8 cellular contexts compared by ENCODE assay signal in genomic region chr5:108481355-108481931, GRCh38.
DNase-seq lines count a peak whose midpoint lies in the region; ATAC-seq and TF ChIP-seq lines count a peak whose summit lies in the region.

No MANE protein-coding gene starts in this region.

- H3K27me3 Mint-ChIP-seq in endodermal cell (ENCODE audit: insufficient read depth) = no peaks in the 10 kb centered on the region
- H3K27me3 Mint-ChIP-seq in CD8-positive, alpha-beta memory T cell = peaks cover 5 to 22% of the 10 kb centered on the region in 2 donors

- H3K27ac ChIP-seq in endodermal cell (ENCODE audit: low read depth, low read length) = no peak overlapping the region
- H3K27ac ChIP-seq in CD8-positive, alpha-beta memory T cell (ENCODE audit: low read depth, low read length) = no peak overlapping the region

- DNase-seq in DMS 273 treated with DMSO at 0.1 percent for 48 hours (lab: John Stamatoyannopoulos, UW) = peak; percentile 60
- peak; percentile 2 for DNase-seq in NCI-H345 (lab: John Stamatoyannopoulos, UW)
- peak; percentile 54 for DNase-seq in endodermal cell
- DNase-seq in renal cortical epithelial cell (ENCODE audit: low read depth) = peak; percentile 26
- DNase-seq in stimulated activated CD4-positive, alpha-beta T cell treated with anti-CD3 and anti-CD28 coated beads, Interleukin-15, amount 100 ng/mL, for 24 hours = no peak
- DNase-seq in CD8-positive, alpha-beta memory T cell = no peak

- TF ChIP-seq CTCF in endodermal cell (conservative IDR thresholded peaks at IDR 0.05) = peak; percentile 72

- no peaks in the 10 kb centered on the region for H3K36me3 ChIP-seq in endodermal cell (ENCODE audit: control insufficient read depth, insufficient read depth, low read length)
- no peaks in the 10 kb centered on the region for H3K36me3 ChIP-seq in CD8-positive, alpha-beta memory T cell (ENCODE audit: insufficient read depth, low read length)

- CTCF ChIA-PET in CD8-positive, alpha-beta memory T cell (lab: Charles Lee) = no interaction called here

- peak; percentile 61 for ATAC-seq in GM21723 (IDR thresholded peaks at IDR 0.05; ENCODE audit: unreplicated experiment)
- no peak for ATAC-seq in HG02571 (IDR thresholded peaks at IDR 0.05; ENCODE audit: unreplicated experiment)

- no peak overlapping the region for H3K4me3 Mint-ChIP-seq in endodermal cell
- H3K4me3 Mint-ChIP-seq in CD8-positive, alpha-beta memory T cell = no peak overlapping the region

- H3K9me3 Mint-ChIP-seq in endodermal cell = no peaks in the 10 kb centered on the region
- H3K9me3 Mint-ChIP-seq in CD8-positive, alpha-beta memory T cell = no peaks in the 10 kb centered on the region

- H3K9me3 ChIP-seq in endodermal cell (ENCODE audit: control insufficient read depth, low read length) = no peaks in the 10 kb centered on the region
- H3K9me3 ChIP-seq in CD8-positive, alpha-beta memory T cell (ENCODE audit: low read length) = no peaks in the 10 kb centered on the region

- H3K36me3 Mint-ChIP-seq in endodermal cell (ENCODE audit: low read depth) = no peaks in the 10 kb centered on the region
- H3K36me3 Mint-ChIP-seq in CD8-positive, alpha-beta memory T cell = no peaks in the 10 kb centered on the region

- H3K27ac Mint-ChIP-seq in endodermal cell = peak overlapping the region; percentile 32
- no peak overlapping the region for H3K27ac Mint-ChIP-seq in CD8-positive, alpha-beta memory T cell

- POLR2A ChIA-PET in CD8-positive, alpha-beta memory T cell (lab: Charles Lee) = no interaction called here

- no peaks in the 10 kb centered on the region for H3K4me1 Mint-ChIP-seq in endodermal cell
- H3K4me1 Mint-ChIP-seq in CD8-positive, alpha-beta memory T cell = no peaks in the 10 kb centered on the region

- no peak overlapping the region for H3K9ac ChIP-seq in endodermal cell (ENCODE audit: extremely low read depth, low read length, poor library complexity, severe bottlenecking)

- no peaks in the 10 kb centered on the region for H3K27me3 ChIP-seq in endodermal cell (ENCODE audit: control insufficient read depth, insufficient read depth, low read length, poor library complexity, severe bottlenecking)
- H3K27me3 ChIP-seq in CD8-positive, alpha-beta memory T cell (ENCODE audit: insufficient read depth, low read length, poor library complexity, severe bottlenecking) = no peaks in the 10 kb centered on the region

- no peak overlapping the region for H3K4me3 ChIP-seq in endodermal cell (ENCODE audit: low read length)
- no peak overlapping the region for H3K4me3 ChIP-seq in CD8-positive, alpha-beta memory T cell (ENCODE audit: low read length)

- WGBS in endodermal cell (ENCODE audit: insufficient coverage in 1 of 2, insufficient read length in 1 of 2), 2 experiments = 76 to 79% methylated on average over 3 to 8 of the region's 8 CpGs

- no peaks in the 10 kb centered on the region for H3K4me1 ChIP-seq in endodermal cell (ENCODE audit: control insufficient read depth, insufficient read depth, low read length)
- no peaks in the 10 kb centered on the region for H3K4me1 ChIP-seq in CD8-positive, alpha-beta memory T cell (ENCODE audit: insufficient read depth, low read length)

Comparison
In these comparisons a context has a peak if more than half of its experiments do, and no peak if none do; other contexts are left out.
1. DNase-seq: peak in DMS 273 treated with DMSO at 0.1 percent for 48 hours (single experiment), NCI-H345 (single experiment), endodermal cell (single experiment) and renal cortical epithelial cell (single experiment); none in stimulated activated CD4-positive, alpha-beta T cell treated with anti-CD3 and anti-CD28 coated beads, Interleukin-15, amount 100 ng/mL, for 24 hours (single experiment) and CD8-positive, alpha-beta memory T cell (0 of 5).